Comparison of ENCODE assay signal across 1 cellular context in the genomic region with DNA sequence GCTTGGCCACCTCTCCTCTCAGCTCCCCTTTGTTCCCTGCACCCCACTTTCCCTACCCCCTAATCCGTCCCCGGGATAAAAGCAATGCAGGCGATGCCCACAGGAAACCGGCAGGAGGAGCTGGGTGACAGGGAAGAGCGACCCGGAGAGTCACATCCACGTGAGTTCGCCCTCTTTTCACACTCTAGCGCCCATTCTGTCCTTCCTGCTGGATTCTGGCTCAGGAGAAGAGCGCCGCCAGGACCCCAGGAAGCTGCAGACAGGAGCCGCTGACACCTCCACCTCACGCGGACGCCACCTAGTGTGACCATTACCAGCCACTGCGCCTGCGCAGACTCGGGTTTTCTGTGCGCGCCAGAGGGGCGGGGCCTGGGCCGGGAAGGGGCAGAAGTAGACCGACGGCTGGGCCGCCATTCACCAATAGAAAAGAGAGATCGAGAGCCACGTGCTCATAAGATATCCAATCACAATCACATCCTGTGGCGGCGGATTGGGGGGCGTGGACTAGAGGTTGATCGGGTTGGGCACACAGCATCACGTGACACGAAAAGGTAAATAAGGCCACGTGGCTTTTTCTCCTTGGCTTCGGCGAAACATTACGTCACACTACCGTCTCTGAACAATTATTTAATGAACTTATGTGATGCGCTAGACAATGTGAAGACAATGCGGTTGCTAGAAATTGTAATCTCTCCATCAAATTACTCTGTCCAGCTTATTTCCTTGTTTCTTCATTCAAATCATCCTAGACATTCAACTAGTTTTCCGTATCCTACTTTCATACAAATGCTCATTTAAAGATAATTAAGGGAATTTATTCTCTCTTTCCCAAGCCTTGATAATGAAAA.
TF ChIP-seq lines count a peak whose summit lies in the region.

No MANE protein-coding gene starts in this region.

TF ChIP-seq in HepG2, 621 proteins besides CTCF, POLR2A, EP300 and RAD21 (continued from another document and continues in another):
- TF ChIP-seq, protein P1, sequence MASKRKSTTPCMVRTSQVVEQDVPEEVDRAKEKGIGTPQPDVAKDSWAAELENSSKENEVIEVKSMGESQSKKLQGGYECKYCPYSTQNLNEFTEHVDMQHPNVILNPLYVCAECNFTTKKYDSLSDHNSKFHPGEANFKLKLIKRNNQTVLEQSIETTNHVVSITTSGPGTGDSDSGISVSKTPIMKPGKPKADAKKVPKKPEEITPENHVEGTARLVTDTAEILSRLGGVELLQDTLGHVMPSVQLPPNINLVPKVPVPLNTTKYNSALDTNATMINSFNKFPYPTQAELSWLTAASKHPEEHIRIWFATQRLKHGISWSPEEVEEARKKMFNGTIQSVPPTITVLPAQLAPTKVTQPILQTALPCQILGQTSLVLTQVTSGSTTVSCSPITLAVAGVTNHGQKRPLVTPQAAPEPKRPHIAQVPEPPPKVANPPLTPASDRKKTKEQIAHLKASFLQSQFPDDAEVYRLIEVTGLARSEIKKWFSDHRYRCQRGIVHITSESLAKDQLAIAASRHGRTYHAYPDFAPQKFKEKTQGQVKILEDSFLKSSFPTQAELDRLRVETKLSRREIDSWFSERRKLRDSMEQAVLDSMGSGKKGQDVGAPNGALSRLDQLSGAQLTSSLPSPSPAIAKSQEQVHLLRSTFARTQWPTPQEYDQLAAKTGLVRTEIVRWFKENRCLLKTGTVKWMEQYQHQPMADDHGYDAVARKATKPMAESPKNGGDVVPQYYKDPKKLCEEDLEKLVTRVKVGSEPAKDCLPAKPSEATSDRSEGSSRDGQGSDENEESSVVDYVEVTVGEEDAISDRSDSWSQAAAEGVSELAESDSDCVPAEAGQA (IDR thresholded peaks at IDR 0.05; ENCODE audit: low read depth): peak; percentile 68
- TF ChIP-seq, protein P1 (CRISPR knock-in tag; IDR thresholded peaks at IDR 0.05; ENCODE audit: borderline replicate concordance): no peak
- no peak for TF ChIP-seq SRF (IDR thresholded peaks at IDR 0.05; ENCODE audit: low read depth, low read length)
- peak; percentile 71; the same call in 1 of the 2 replicates for TF ChIP-seq ZNF563 (CRISPR knock-in tag; IDR thresholded peaks at IDR 0.05)
- TF ChIP-seq, protein P2, sequence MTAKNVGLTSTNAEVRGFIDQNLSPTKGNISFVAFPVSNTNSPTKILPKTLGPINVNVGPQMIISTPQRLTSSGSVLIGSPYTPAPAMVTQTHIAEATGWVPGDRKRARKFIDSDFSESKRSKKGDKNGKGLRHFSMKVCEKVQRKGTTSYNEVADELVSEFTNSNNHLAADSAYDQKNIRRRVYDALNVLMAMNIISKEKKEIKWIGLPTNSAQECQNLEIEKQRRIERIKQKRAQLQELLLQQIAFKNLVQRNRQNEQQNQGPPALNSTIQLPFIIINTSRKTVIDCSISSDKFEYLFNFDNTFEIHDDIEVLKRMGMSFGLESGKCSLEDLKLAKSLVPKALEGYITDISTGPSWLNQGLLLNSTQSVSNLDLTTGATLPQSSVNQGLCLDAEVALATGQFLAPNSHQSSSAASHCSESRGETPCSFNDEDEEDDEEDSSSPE (CRISPR knock-in tag; IDR thresholded peaks at IDR 0.05): peak; percentile 79
- TF ChIP-seq, protein P3, sequence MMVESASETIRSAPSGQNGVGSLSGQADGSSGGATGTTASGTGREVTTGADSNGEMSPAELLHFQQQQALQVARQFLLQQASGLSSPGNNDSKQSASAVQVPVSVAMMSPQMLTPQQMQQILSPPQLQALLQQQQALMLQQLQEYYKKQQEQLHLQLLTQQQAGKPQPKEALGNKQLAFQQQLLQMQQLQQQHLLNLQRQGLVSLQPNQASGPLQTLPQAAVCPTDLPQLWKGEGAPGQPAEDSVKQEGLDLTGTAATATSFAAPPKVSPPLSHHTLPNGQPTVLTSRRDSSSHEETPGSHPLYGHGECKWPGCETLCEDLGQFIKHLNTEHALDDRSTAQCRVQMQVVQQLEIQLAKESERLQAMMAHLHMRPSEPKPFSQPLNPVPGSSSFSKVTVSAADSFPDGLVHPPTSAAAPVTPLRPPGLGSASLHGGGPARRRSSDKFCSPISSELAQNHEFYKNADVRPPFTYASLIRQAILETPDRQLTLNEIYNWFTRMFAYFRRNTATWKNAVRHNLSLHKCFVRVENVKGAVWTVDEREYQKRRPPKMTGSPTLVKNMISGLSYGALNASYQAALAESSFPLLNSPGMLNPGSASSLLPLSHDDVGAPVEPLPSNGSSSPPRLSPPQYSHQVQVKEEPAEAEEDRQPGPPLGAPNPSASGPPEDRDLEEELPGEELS (CRISPR knock-in tag; IDR thresholded peaks at IDR 0.05): peak; percentile 52; the same call in 1 of the 2 replicates
- peak; percentile 61; the same call in 1 of the 2 replicates for TF ChIP-seq KAT8 (CRISPR knock-in tag; IDR thresholded peaks at IDR 0.05)
- TF ChIP-seq ZNF230 (CRISPR knock-in tag; IDR thresholded peaks at IDR 0.05): 0 out of 2 replicates have a peak, but pooled peaks have one; percentile 37
- TF ChIP-seq, protein P4, sequence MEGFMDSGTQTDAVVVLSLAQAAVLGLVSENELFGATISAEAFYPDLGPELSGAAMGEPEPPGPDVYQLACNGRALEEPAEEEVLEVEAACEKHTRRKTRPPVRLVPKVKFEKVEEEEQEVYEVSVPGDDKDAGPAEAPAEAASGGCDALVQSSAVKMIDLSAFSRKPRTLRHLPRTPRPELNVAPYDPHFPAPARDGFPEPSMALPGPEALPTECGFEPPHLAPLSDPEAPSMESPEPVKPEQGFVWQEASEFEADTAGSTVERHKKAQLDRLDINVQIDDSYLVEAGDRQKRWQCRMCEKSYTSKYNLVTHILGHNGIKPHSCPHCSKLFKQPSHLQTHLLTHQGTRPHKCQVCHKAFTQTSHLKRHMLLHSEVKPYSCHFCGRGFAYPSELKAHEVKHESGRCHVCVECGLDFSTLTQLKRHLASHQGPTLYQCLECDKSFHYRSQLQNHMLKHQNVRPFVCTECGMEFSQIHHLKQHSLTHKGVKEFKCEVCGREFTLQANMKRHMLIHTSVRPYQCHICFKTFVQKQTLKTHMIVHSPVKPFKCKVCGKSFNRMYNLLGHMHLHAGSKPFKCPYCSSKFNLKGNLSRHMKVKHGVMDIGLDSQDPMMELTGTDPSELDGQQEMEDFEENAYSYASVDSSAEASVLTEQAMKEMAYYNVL (CRISPR knock-in tag; IDR thresholded peaks at IDR 0.05; ENCODE audit: borderline replicate concordance): peak; percentile 34; the same call in 1 of the 2 replicates
- TF ChIP-seq ZNF431 (CRISPR knock-in tag; IDR thresholded peaks at IDR 0.05; ENCODE audit: borderline replicate concordance, low read depth): no peak; the same call in 1 of the 2 replicates
- TF ChIP-seq XBP1 (CRISPR knock-in tag; IDR thresholded peaks at IDR 0.05): peak; percentile 98
- no peak for TF ChIP-seq TOE1 (CRISPR knock-in tag; IDR thresholded peaks at IDR 0.05)
- TF ChIP-seq TGIF2 (CRISPR knock-in tag; IDR thresholded peaks at IDR 0.05): no peak
- peak; percentile 86 for TF ChIP-seq THAP11 (CRISPR knock-in tag; IDR thresholded peaks at IDR 0.05)
- TF ChIP-seq CBFB (CRISPR knock-in tag; IDR thresholded peaks at IDR 0.05): no peak
- no peak for TF ChIP-seq GLI4 (CRISPR knock-in tag; IDR thresholded peaks at IDR 0.05; ENCODE audit: borderline replicate concordance)
- no peak for TF ChIP-seq ZNF530 (CRISPR knock-in tag; IDR thresholded peaks at IDR 0.05; ENCODE audit: low read depth)
- TF ChIP-seq PTBP1 (IDR thresholded peaks at IDR 0.05; ENCODE audit: low read depth, low read length, poor library complexity, severe bottlenecking): no peak
- TF ChIP-seq NONO (IDR thresholded peaks at IDR 0.05): no peak
- no peak; the same call in 1 of the 2 replicates for TF ChIP-seq NONO (CRISPR knock-in tag; conservative IDR thresholded peaks at IDR 0.05)
- TF ChIP-seq, protein P5, sequence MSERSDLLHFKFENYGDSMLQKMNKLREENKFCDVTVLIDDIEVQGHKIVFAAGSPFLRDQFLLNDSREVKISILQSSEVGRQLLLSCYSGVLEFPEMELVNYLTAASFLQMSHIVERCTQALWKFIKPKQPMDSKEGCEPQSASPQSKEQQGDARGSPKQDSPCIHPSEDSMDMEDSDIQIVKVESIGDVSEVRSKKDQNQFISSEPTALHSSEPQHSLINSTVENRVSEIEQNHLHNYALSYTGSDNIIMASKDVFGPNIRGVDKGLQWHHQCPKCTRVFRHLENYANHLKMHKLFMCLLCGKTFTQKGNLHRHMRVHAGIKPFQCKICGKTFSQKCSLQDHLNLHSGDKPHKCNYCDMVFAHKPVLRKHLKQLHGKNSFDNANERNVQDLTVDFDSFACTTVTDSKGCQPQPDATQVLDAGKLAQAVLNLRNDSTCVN (CRISPR knock-in tag; IDR thresholded peaks at IDR 0.05; ENCODE audit: borderline replicate concordance): peak; percentile 54; the same call in 1 of the 2 replicates
- peak; percentile 76; the same call in 1 of the 2 replicates for TF ChIP-seq ZNF615 (CRISPR knock-in tag; IDR thresholded peaks at IDR 0.05; ENCODE audit: borderline replicate concordance)
- TF ChIP-seq ZNF564 (CRISPR knock-in tag; IDR thresholded peaks at IDR 0.05): no peak
- peak; percentile 72 for TF ChIP-seq PHF21A (CRISPR knock-in tag; IDR thresholded peaks at IDR 0.05)
- peak; percentile 62; the same call in 1 of the 2 replicates for TF ChIP-seq ZNF891 (CRISPR knock-in tag; IDR thresholded peaks at IDR 0.05)
- TF ChIP-seq, protein P6, sequence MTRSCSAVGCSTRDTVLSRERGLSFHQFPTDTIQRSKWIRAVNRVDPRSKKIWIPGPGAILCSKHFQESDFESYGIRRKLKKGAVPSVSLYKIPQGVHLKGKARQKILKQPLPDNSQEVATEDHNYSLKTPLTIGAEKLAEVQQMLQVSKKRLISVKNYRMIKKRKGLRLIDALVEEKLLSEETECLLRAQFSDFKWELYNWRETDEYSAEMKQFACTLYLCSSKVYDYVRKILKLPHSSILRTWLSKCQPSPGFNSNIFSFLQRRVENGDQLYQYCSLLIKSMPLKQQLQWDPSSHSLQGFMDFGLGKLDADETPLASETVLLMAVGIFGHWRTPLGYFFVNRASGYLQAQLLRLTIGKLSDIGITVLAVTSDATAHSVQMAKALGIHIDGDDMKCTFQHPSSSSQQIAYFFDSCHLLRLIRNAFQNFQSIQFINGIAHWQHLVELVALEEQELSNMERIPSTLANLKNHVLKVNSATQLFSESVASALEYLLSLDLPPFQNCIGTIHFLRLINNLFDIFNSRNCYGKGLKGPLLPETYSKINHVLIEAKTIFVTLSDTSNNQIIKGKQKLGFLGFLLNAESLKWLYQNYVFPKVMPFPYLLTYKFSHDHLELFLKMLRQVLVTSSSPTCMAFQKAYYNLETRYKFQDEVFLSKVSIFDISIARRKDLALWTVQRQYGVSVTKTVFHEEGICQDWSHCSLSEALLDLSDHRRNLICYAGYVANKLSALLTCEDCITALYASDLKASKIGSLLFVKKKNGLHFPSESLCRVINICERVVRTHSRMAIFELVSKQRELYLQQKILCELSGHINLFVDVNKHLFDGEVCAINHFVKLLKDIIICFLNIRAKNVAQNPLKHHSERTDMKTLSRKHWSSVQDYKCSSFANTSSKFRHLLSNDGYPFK (CRISPR knock-in tag; IDR thresholded peaks at IDR 0.05; ENCODE audit: borderline replicate concordance): peak; percentile 77; the same call in 1 of the 2 replicates
- TF ChIP-seq ZNF263 (CRISPR knock-in tag; IDR thresholded peaks at IDR 0.05): no peak
- no peak for TF ChIP-seq ZNF30 (CRISPR knock-in tag; IDR thresholded peaks at IDR 0.05)
- no peak for TF ChIP-seq ZEB1 (IDR thresholded peaks at IDR 0.05; ENCODE audit: insufficient replicate concordance, low read depth)
- TF ChIP-seq ZNF33A (CRISPR knock-in tag; IDR thresholded peaks at IDR 0.05; ENCODE audit: borderline replicate concordance): no peak
- TF ChIP-seq ZNF484 (CRISPR knock-in tag; IDR thresholded peaks at IDR 0.05; ENCODE audit: borderline replicate concordance, low read depth): no peak
- no peak for TF ChIP-seq ZNF550 (CRISPR knock-in tag; IDR thresholded peaks at IDR 0.05; ENCODE audit: borderline replicate concordance)
- TF ChIP-seq, protein P7, sequence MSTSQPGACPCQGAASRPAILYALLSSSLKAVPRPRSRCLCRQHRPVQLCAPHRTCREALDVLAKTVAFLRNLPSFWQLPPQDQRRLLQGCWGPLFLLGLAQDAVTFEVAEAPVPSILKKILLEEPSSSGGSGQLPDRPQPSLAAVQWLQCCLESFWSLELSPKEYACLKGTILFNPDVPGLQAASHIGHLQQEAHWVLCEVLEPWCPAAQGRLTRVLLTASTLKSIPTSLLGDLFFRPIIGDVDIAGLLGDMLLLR (CRISPR knock-in tag; IDR thresholded peaks at IDR 0.05): no peak
- peak; percentile 48; the same call in 1 of the 2 replicates for TF ChIP-seq NFKBIZ (CRISPR knock-in tag; IDR thresholded peaks at IDR 0.05)
- TF ChIP-seq ZNF790 (CRISPR knock-in tag; IDR thresholded peaks at IDR 0.05; ENCODE audit: borderline replicate concordance): no peak; the same call in 1 of the 2 replicates
- TF ChIP-seq ZNF382 (CRISPR knock-in tag; IDR thresholded peaks at IDR 0.05; ENCODE audit: borderline replicate concordance): no peak
- no peak for TF ChIP-seq HOXA7 (CRISPR knock-in tag; IDR thresholded peaks at IDR 0.05)
- TF ChIP-seq NFE2 (CRISPR knock-in tag; IDR thresholded peaks at IDR 0.05): no peak
- TF ChIP-seq, protein P8, sequence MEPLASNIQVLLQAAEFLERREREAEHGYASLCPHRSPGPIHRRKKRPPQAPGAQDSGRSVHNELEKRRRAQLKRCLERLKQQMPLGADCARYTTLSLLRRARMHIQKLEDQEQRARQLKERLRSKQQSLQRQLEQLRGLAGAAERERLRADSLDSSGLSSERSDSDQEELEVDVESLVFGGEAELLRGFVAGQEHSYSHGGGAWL (CRISPR knock-in tag; IDR thresholded peaks at IDR 0.05): peak; percentile 72; the same call in 1 of the 2 replicates
- TF ChIP-seq ZNF496 (CRISPR knock-in tag; IDR thresholded peaks at IDR 0.05; ENCODE audit: insufficient replicate concordance): no peak
- TF ChIP-seq GATAD2A (CRISPR knock-in tag; IDR thresholded peaks at IDR 0.05): no peak; the same call in 1 of the 2 replicates
